In the genomic region with DNA sequence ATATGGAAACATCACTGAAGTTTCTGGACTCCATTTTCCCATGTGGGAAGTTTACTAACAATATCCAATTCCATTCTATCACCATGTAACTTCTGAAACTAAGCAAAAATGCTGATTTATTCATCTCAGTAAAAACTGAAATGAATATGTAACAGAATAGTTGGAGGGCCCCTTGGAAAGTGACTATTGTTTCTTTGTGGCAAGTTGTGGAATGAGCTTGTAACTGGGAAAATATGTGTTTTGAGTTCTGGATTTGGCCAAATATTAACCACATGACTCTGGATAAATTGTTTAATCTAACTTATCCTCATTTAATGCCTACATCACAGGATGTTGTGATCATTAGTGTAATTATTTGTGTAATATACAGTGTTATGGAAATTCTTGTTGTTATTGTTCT, we compare ENCODE assay signal across 13 cellular contexts.
"Had no signal": no experiment of that assay in that cellular context is flagged by ENCODE, and none has a peak within 500 bp of the region (broad histone marks: within the 10 kb centered on the region; RNA-seq: fewer than 3 reads in every experiment).

No MANE protein-coding gene starts in this region.

- DNase-seq: activated CD4-positive, alpha-beta T cell treated with anti-CD3 and anti-CD28 coated beads, Interleukin-2, amount 50 U/mL, for 4 hours; activated CD4-positive, CD25-positive, alpha-beta regulatory T cell treated with anti-CD3 and anti-CD28 coated beads, Interleukin-2, amount 50 U/mL, for 72 hours; activated effector memory CD4-positive, alpha-beta T cell treated with Interleukin-2 at 50 U/mL for 16 hours; activated T-cell treated with anti-CD3 and anti-CD28 coated beads, Interleukin-2, amount 50 U/mL, for 1 hour; anterior cingulate cortex; esophagus squamous epithelium; hippocampal formation; naive thymus-derived CD8-positive, alpha-beta T cell; right cardiac atrium; stimulated activated naive B cell treated with anti-CD40 and anti-IgM and Interleukin-4, amounts not matched to agents 10 μg/mL and 1 μg/mL and 100 μg/mL, for 72 hours; substantia nigra; SW 1271; trophoblast cell had no signal

- ATAC-seq: naive thymus-derived CD8-positive, alpha-beta T cell; right cardiac atrium; stimulated activated naive B cell treated with anti-CD40 and anti-IgM and Interleukin-4, amounts not matched to agents 10 μg/mL and 1 μg/mL and 100 μg/mL, for 72 hours had no signal
